ENCODE assay signal across 1 cellular context in genomic region chr21:42424848-42425602, GRCh38.
TF ChIP-seq lines count a peak whose summit lies in the region.

No MANE protein-coding gene starts in this region.

TF ChIP-seq in WTC11, 78 proteins besides CTCF, POLR2A, EP300 and RAD21 (continued from another document):
- TF ChIP-seq, protein P1, sequence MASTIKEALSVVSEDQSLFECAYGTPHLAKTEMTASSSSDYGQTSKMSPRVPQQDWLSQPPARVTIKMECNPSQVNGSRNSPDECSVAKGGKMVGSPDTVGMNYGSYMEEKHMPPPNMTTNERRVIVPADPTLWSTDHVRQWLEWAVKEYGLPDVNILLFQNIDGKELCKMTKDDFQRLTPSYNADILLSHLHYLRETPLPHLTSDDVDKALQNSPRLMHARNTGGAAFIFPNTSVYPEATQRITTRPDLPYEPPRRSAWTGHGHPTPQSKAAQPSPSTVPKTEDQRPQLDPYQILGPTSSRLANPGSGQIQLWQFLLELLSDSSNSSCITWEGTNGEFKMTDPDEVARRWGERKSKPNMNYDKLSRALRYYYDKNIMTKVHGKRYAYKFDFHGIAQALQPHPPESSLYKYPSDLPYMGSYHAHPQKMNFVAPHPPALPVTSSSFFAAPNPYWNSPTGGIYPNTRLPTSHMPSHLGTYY (CRISPR knock-in tag; IDR thresholded peaks at IDR 0.05) = no peak
- TF ChIP-seq CREM (CRISPR knock-in tag; IDR thresholded peaks at IDR 0.05) = no peak
TF ChIP-seq in WTC11: peak in this region for 0.
